In the genomic region with DNA sequence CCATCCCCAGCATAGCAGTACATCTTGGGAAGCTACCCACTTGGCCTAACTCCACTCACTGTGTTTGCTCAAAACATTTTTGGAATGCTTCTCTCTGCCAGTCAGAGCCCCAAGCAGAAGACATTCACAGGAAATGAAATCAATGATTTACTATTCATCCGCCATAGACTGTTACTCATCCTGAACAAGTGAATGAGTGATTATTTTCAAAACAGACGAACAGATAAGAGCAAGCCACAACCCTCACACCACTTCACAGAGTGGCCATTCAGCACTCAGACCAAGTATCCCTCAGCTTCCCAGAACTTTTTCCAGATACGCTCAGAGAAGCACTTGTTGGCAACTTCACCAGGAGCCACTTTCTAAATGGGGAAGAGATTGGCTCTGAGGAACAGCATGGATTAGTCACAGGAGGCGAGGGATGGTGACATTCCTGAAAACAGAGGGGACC, we compare ENCODE assay signal across 1 cellular context.
TF ChIP-seq lines count a peak whose summit lies in the region.

No MANE protein-coding gene starts in this region.

TF ChIP-seq in HepG2, 621 proteins besides CTCF, POLR2A, EP300 and RAD21 (continued from another document and continues in another):
- TF ChIP-seq SOX6 (IDR thresholded peaks at IDR 0.05) (no peak), SOX6 (CRISPR knock-in tag; IDR thresholded peaks at IDR 0.05) (peak; percentile 50), ZNF543 (CRISPR knock-in tag; IDR thresholded peaks at IDR 0.05) (no peak), PCBP1 (IDR thresholded peaks at IDR 0.05; ENCODE audit: borderline replicate concordance, low read depth, low read length) (no peak), ZNF558 (CRISPR knock-in tag; IDR thresholded peaks at IDR 0.05; ENCODE audit: borderline replicate concordance) (no peak), ZNF772 (CRISPR knock-in tag; IDR thresholded peaks at IDR 0.05) (no peak), ZNF143 (CRISPR knock-in tag; IDR thresholded peaks at IDR 0.05) (no peak), NCOR1 (IDR thresholded peaks at IDR 0.05; ENCODE audit: borderline replicate concordance, low read length) (peak; percentile 26; the same call in 1 of the 2 replicates), ZNF570 (CRISPR knock-in tag; IDR thresholded peaks at IDR 0.05; ENCODE audit: borderline replicate concordance) (no peak), ADNP (CRISPR knock-in tag; IDR thresholded peaks at IDR 0.05) (no peak), ZNF331 (CRISPR knock-in tag; IDR thresholded peaks at IDR 0.05) (peak; percentile 46), ZNF724P (CRISPR knock-in tag; IDR thresholded peaks at IDR 0.05; ENCODE audit: borderline replicate concordance) (no peak), RXRA (CRISPR knock-in tag; IDR thresholded peaks at IDR 0.05) (no peak), PHF5A (CRISPR knock-in tag; IDR thresholded peaks at IDR 0.05; ENCODE audit: low read depth, unreplicated experiment) (no peak), CBX2 (IDR thresholded peaks at IDR 0.05; ENCODE audit: low read depth, low read length) (no peak), CBX2 (CRISPR knock-in tag; IDR thresholded peaks at IDR 0.05; ENCODE audit: low read depth) (no peak), MAFF (IDR thresholded peaks at IDR 0.05; ENCODE audit: low read depth, low read length) (no peak), ZNF761 (CRISPR knock-in tag; conservative IDR thresholded peaks at IDR 0.05) (0 out of 2 replicates have a peak, but pooled peaks have one; percentile 48), CREB1 (IDR thresholded peaks at IDR 0.05) (no peak), CREB1 (CRISPR knock-in tag; IDR thresholded peaks at IDR 0.05) (peak; percentile 70), POLR2G (IDR thresholded peaks at IDR 0.05; ENCODE audit: low read depth, low read length) (peak; percentile 52), NCOA2 (CRISPR knock-in tag; IDR thresholded peaks at IDR 0.05) (peak; percentile 78), CCDC6 (CRISPR knock-in tag; IDR thresholded peaks at IDR 0.05) (no peak)
- TF ChIP-seq, protein P1, sequence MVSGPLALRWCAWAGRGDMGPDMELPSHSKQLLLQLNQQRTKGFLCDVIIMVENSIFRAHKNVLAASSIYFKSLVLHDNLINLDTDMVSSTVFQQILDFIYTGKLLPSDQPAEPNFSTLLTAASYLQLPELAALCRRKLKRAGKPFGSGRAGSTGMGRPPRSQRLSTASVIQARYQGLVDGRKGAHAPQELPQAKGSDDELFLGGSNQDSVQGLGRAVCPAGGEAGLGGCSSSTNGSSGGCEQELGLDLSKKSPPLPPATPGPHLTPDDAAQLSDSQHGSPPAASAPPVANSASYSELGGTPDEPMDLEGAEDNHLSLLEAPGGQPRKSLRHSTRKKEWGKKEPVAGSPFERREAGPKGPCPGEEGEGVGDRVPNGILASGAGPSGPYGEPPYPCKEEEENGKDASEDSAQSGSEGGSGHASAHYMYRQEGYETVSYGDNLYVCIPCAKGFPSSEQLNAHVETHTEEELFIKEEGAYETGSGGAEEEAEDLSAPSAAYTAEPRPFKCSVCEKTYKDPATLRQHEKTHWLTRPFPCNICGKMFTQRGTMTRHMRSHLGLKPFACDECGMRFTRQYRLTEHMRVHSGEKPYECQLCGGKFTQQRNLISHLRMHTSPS (CRISPR knock-in tag; IDR thresholded peaks at IDR 0.05; ENCODE audit: low read depth): peak; percentile 86
- TF ChIP-seq, protein P2, sequence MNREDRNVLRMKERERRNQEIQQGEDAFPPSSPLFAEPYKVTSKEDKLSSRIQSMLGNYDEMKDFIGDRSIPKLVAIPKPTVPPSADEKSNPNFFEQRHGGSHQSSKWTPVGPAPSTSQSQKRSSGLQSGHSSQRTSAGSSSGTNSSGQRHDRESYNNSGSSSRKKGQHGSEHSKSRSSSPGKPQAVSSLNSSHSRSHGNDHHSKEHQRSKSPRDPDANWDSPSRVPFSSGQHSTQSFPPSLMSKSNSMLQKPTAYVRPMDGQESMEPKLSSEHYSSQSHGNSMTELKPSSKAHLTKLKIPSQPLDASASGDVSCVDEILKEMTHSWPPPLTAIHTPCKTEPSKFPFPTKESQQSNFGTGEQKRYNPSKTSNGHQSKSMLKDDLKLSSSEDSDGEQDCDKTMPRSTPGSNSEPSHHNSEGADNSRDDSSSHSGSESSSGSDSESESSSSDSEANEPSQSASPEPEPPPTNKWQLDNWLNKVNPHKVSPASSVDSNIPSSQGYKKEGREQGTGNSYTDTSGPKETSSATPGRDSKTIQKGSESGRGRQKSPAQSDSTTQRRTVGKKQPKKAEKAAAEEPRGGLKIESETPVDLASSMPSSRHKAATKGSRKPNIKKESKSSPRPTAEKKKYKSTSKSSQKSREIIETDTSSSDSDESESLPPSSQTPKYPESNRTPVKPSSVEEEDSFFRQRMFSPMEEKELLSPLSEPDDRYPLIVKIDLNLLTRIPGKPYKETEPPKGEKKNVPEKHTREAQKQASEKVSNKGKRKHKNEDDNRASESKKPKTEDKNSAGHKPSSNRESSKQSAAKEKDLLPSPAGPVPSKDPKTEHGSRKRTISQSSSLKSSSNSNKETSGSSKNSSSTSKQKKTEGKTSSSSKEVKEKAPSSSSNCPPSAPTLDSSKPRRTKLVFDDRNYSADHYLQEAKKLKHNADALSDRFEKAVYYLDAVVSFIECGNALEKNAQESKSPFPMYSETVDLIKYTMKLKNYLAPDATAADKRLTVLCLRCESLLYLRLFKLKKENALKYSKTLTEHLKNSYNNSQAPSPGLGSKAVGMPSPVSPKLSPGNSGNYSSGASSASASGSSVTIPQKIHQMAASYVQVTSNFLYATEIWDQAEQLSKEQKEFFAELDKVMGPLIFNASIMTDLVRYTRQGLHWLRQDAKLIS (CRISPR knock-in tag; IDR thresholded peaks at IDR 0.05): no peak
- TF ChIP-seq, protein P3, sequence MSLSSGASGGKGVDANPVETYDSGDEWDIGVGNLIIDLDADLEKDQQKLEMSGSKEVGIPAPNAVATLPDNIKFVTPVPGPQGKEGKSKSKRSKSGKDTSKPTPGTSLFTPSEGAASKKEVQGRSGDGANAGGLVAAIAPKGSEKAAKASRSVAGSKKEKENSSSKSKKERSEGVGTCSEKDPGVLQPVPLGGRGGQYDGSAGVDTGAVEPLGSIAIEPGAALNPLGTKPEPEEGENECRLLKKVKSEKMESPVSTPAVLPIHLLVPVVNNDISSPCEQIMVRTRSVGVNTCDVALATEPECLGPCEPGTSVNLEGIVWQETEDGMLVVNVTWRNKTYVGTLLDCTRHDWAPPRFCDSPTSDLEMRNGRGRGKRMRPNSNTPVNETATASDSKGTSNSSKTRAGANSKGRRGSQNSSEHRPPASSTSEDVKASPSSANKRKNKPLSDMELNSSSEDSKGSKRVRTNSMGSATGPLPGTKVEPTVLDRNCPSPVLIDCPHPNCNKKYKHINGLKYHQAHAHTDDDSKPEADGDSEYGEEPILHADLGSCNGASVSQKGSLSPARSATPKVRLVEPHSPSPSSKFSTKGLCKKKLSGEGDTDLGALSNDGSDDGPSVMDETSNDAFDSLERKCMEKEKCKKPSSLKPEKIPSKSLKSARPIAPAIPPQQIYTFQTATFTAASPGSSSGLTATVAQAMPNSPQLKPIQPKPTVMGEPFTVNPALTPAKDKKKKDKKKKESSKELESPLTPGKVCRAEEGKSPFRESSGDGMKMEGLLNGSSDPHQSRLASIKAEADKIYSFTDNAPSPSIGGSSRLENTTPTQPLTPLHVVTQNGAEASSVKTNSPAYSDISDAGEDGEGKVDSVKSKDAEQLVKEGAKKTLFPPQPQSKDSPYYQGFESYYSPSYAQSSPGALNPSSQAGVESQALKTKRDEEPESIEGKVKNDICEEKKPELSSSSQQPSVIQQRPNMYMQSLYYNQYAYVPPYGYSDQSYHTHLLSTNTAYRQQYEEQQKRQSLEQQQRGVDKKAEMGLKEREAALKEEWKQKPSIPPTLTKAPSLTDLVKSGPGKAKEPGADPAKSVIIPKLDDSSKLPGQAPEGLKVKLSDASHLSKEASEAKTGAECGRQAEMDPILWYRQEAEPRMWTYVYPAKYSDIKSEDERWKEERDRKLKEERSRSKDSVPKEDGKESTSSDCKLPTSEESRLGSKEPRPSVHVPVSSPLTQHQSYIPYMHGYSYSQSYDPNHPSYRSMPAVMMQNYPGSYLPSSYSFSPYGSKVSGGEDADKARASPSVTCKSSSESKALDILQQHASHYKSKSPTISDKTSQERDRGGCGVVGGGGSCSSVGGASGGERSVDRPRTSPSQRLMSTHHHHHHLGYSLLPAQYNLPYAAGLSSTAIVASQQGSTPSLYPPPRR (CRISPR knock-in tag; IDR thresholded peaks at IDR 0.05; ENCODE audit: borderline replicate concordance): no peak
- TF ChIP-seq, protein P4, sequence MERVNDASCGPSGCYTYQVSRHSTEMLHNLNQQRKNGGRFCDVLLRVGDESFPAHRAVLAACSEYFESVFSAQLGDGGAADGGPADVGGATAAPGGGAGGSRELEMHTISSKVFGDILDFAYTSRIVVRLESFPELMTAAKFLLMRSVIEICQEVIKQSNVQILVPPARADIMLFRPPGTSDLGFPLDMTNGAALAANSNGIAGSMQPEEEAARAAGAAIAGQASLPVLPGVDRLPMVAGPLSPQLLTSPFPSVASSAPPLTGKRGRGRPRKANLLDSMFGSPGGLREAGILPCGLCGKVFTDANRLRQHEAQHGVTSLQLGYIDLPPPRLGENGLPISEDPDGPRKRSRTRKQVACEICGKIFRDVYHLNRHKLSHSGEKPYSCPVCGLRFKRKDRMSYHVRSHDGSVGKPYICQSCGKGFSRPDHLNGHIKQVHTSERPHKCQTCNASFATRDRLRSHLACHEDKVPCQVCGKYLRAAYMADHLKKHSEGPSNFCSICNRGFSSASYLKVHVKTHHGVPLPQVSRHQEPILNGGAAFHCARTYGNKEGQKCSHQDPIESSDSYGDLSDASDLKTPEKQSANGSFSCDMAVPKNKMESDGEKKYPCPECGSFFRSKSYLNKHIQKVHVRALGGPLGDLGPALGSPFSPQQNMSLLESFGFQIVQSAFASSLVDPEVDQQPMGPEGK (CRISPR knock-in tag; IDR thresholded peaks at IDR 0.05): no peak
- TF ChIP-seq, protein P5, sequence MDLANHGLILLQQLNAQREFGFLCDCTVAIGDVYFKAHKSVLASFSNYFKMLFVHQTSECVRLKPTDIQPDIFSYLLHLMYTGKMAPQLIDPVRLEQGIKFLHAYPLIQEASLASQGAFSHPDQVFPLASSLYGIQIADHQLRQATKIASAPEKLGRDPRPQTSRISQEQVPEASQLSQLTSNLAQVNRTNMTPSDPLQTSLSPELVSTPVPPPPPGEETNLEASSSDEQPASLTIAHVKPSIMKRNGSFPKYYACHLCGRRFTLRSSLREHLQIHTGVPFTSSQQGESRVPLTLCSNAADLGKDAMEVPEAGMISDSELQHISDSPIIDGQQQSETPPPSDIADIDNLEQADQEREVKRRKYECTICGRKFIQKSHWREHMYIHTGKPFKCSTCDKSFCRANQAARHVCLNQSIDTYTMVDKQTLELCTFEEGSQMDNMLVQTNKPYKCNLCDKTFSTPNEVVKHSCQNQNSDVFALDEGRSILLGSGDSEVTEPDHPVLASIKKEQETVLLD (CRISPR knock-in tag; IDR thresholded peaks at IDR 0.05; ENCODE audit: low read depth): no peak
- TF ChIP-seq, protein P6, sequence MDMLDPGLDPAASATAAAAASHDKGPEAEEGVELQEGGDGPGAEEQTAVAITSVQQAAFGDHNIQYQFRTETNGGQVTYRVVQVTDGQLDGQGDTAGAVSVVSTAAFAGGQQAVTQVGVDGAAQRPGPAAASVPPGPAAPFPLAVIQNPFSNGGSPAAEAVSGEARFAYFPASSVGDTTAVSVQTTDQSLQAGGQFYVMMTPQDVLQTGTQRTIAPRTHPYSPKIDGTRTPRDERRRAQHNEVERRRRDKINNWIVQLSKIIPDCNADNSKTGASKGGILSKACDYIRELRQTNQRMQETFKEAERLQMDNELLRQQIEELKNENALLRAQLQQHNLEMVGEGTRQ (IDR thresholded peaks at IDR 0.05; ENCODE audit: low read depth, low read length): no peak
- TF ChIP-seq, protein P6 (CRISPR knock-in tag; IDR thresholded peaks at IDR 0.05; ENCODE audit: borderline replicate concordance): no peak
- TF ChIP-seq, protein P7, sequence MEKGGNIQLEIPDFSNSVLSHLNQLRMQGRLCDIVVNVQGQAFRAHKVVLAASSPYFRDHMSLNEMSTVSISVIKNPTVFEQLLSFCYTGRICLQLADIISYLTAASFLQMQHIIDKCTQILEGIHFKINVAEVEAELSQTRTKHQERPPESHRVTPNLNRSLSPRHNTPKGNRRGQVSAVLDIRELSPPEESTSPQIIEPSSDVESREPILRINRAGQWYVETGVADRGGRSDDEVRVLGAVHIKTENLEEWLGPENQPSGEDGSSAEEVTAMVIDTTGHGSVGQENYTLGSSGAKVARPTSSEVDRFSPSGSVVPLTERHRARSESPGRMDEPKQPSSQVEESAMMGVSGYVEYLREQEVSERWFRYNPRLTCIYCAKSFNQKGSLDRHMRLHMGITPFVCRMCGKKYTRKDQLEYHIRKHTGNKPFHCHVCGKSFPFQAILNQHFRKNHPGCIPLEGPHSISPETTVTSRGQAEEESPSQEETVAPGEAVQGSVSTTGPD (CRISPR knock-in tag; IDR thresholded peaks at IDR 0.05): no peak
- TF ChIP-seq, protein P8, sequence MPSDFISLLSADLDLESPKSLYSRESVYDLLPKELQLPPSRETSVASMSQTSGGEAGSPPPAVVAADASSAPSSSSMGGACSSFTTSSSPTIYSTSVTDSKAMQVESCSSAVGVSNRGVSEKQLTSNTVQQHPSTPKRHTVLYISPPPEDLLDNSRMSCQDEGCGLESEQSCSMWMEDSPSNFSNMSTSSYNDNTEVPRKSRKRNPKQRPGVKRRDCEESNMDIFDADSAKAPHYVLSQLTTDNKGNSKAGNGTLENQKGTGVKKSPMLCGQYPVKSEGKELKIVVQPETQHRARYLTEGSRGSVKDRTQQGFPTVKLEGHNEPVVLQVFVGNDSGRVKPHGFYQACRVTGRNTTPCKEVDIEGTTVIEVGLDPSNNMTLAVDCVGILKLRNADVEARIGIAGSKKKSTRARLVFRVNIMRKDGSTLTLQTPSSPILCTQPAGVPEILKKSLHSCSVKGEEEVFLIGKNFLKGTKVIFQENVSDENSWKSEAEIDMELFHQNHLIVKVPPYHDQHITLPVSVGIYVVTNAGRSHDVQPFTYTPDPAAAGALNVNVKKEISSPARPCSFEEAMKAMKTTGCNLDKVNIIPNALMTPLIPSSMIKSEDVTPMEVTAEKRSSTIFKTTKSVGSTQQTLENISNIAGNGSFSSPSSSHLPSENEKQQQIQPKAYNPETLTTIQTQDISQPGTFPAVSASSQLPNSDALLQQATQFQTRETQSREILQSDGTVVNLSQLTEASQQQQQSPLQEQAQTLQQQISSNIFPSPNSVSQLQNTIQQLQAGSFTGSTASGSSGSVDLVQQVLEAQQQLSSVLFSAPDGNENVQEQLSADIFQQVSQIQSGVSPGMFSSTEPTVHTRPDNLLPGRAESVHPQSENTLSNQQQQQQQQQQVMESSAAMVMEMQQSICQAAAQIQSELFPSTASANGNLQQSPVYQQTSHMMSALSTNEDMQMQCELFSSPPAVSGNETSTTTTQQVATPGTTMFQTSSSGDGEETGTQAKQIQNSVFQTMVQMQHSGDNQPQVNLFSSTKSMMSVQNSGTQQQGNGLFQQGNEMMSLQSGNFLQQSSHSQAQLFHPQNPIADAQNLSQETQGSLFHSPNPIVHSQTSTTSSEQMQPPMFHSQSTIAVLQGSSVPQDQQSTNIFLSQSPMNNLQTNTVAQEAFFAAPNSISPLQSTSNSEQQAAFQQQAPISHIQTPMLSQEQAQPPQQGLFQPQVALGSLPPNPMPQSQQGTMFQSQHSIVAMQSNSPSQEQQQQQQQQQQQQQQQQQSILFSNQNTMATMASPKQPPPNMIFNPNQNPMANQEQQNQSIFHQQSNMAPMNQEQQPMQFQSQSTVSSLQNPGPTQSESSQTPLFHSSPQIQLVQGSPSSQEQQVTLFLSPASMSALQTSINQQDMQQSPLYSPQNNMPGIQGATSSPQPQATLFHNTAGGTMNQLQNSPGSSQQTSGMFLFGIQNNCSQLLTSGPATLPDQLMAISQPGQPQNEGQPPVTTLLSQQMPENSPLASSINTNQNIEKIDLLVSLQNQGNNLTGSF (CRISPR knock-in tag; IDR thresholded peaks at IDR 0.05): no peak
